In genomic region chr19:38691938-38692457, GRCh38 we compare ENCODE assay signal across 9 cellular contexts. TPM values are rescaled to one million over a fixed set of nuclear protein-coding genes. Genes with fewer than 3 reads are reported as not detected.
DNase-seq lines count a peak whose midpoint lies in the region; ATAC-seq and TF ChIP-seq lines count a peak whose summit lies in the region.
"Had no signal": no experiment of that assay in that cellular context is flagged by ENCODE, and none has a peak within 500 bp of the region (broad histone marks: within the 10 kb centered on the region; RNA-seq: fewer than 3 reads in every experiment).

No MANE protein-coding gene starts in this region.

- no peaks in the 10 kb centered on the region for H3K27me3 Mint-ChIP-seq in activated T-cell treated with anti-CD3 and anti-CD28 coated beads, Interleukin-2, amount 50 U/mL, for 72 hours (ENCODE audit: low read depth)
- peaks cover 18% of the 10 kb centered on the region for H3K27me3 Mint-ChIP-seq in endothelial cell (ENCODE audit: unreplicated experiment)

- H3K36me3 ChIP-seq in mucosa of rectum (ENCODE audit: control insufficient read depth in 2 of 2, insufficient read depth in 2 of 2, low read length in 2 of 2): peaks cover 12 to 20% of the 10 kb centered on the region in 2 donors
- H3K36me3 ChIP-seq in aorta (ENCODE audit: control insufficient read depth in 1 of 2, insufficient read depth in 2 of 2, low read length in 1 of 2): peaks cover 0 to under 1% of the 10 kb centered on the region in 2 donors

- H3K9me3 Mint-ChIP-seq in activated T-cell treated with anti-CD3 and anti-CD28 coated beads, Interleukin-2, amount 50 U/mL, for 72 hours: no peaks in the 10 kb centered on the region
- no peaks in the 10 kb centered on the region for H3K9me3 Mint-ChIP-seq in endothelial cell (ENCODE audit: unreplicated experiment)

- WGBS in aorta, 2 donors: 3 to 7% methylated on average over 15 of the region's 15 CpGs

- intact Hi-C loops in aorta (cut with DNase I): loop anchor here (2.0 kb wide), 2 partner anchors 33 to 43 kb away; no protein-coding TSS in a partner anchor

- peak overlapping the region in 1 of 2 donors; percentile 10 for H3K9ac ChIP-seq in mucosa of rectum (ENCODE audit: low read depth in 1 of 2, low read length in 2 of 2)

- peak overlapping the region; percentile 42 for H3K27ac Mint-ChIP-seq in activated T-cell treated with anti-CD3 and anti-CD28 coated beads, Interleukin-2, amount 50 U/mL, for 72 hours
- peak overlapping the region; percentile 48 for H3K27ac Mint-ChIP-seq in endothelial cell (ENCODE audit: unreplicated experiment)

- no peak overlapping the region for H3K4me3 Mint-ChIP-seq in activated T-cell treated with anti-CD3 and anti-CD28 coated beads, Interleukin-2, amount 50 U/mL, for 72 hours
- H3K4me3 Mint-ChIP-seq in endothelial cell (ENCODE audit: unreplicated experiment): peak overlapping the region; percentile 84

- H3K4me3 ChIP-seq in mucosa of rectum (ENCODE audit: low read length in 2 of 2): no peak overlapping the region
- H3K4me3 ChIP-seq in aorta (ENCODE audit: low read length in 2 of 2): no peak overlapping the region

- peaks cover 0 to 5% of the 10 kb centered on the region in 2 donors for H3K36me3 Mint-ChIP-seq in activated T-cell treated with anti-CD3 and anti-CD28 coated beads, Interleukin-2, amount 50 U/mL, for 72 hours (ENCODE audit: insufficient read depth in 2 of 2)
- peaks cover 27% of the 10 kb centered on the region for H3K36me3 Mint-ChIP-seq in endothelial cell (ENCODE audit: low read depth, unreplicated experiment)

- H3K9me3 ChIP-seq in mucosa of rectum (ENCODE audit: control insufficient read depth in 2 of 2, low read length in 2 of 2) (no peaks in the 10 kb centered on the region), aorta (ENCODE audit: control insufficient read depth, low read length) (no peaks in the 10 kb centered on the region)

- H3K27me3 ChIP-seq in mucosa of rectum (ENCODE audit: control insufficient read depth in 2 of 2, insufficient read depth in 2 of 2, low read length in 2 of 2) (no peaks in the 10 kb centered on the region), aorta (ENCODE audit: control insufficient read depth in 1 of 2, insufficient read depth in 2 of 2, low read length in 1 of 2) (no peaks in the 10 kb centered on the region)

- no peak for ATAC-seq in activated T-cell treated with anti-CD3 and anti-CD28 coated beads, Interleukin-2, amount 50 U/mL, for 72 hours (replicated peaks in 1 of 2)
- ATAC-seq in aorta (ENCODE audit: low FRiP score) (peak; percentile 88), GM21367 (IDR thresholded peaks at IDR 0.05; ENCODE audit: unreplicated experiment) (no peak)

- DNase-seq in activated T-cell treated with anti-CD3 and anti-CD28 coated beads, Interleukin-2, amount 50 U/mL, for 72 hours: no peak
- no peak for DNase-seq in activated T-cell treated with anti-CD3 and anti-CD28 coated beads, Interleukin-2, amount 50 U/mL, for 1 hour
- DNase-seq in endothelial cell (ENCODE audit: low spot score): no peak
- DNase-seq in aorta: peak; percentile 93 to 95
- no peak for DNase-seq in NCI-H1092 (lab: John Stamatoyannopoulos, UW)
- no peak for DNase-seq in NCI-H446 (lab: John Stamatoyannopoulos, UW)

- H3K4me1 ChIP-seq in mucosa of rectum (ENCODE audit: control insufficient read depth in 2 of 2, insufficient read depth in 2 of 2, low read length in 2 of 2) (peaks cover 40 to 57% of the 10 kb centered on the region in 2 donors), aorta (ENCODE audit: control insufficient read depth in 1 of 2, insufficient read depth in 2 of 2, low read length in 2 of 2) (peaks cover 0 to 3% of the 10 kb centered on the region in 2 donors)

- no peak for TF ChIP-seq CTCF in endothelial cell (IDR thresholded peaks at IDR 0.05; ENCODE audit: unreplicated experiment)

- H3K4me1 Mint-ChIP-seq in activated T-cell treated with anti-CD3 and anti-CD28 coated beads, Interleukin-2, amount 50 U/mL, for 72 hours (ENCODE audit: low read depth): peaks cover 36% of the 10 kb centered on the region
- peaks cover 66% of the 10 kb centered on the region for H3K4me1 Mint-ChIP-seq in endothelial cell (ENCODE audit: unreplicated experiment)

- peak overlapping the region; percentile 63 to 77 for H3K27ac ChIP-seq in mucosa of rectum (ENCODE audit: low read depth in 2 of 2, low read length in 2 of 2)
- H3K27ac ChIP-seq in aorta (ENCODE audit: low read depth in 1 of 2, low read length in 2 of 2): peak overlapping the region; percentile 99 to 100

RNA-seq across cellular contexts. Expression of gene ACTN4, which starts 44.5 kb away (rescaled TPM):
- 100 to 1,000 TPM; 200 to 227 TPM for total RNA-seq in activated T-cell treated with anti-CD3 and anti-CD28 coated beads, Interleukin-2, amount 50 U/mL, for 72 hours
- total RNA-seq in endothelial cell (ENCODE audit: unreplicated experiment) (744 TPM), aorta (1,000 to 10,000 TPM in 1 of 2 donors, 100 to 1,000 TPM in 1; 794 to 1,985 TPM)
- 100 to 1,000 TPM; 111 to 163 TPM for polyA plus RNA-seq in aorta

RNA-seq across cellular contexts. Expression of gene CAPN12, which starts 52.3 kb away (rescaled TPM):
- total RNA-seq in activated T-cell treated with anti-CD3 and anti-CD28 coated beads, Interleukin-2, amount 50 U/mL, for 72 hours: 10 to 100 TPM in 1 of 2 donors, 1 to 10 TPM in 1; 8.3 to 15.2 TPM
- total RNA-seq in endothelial cell (ENCODE audit: unreplicated experiment) (2.9 TPM), aorta (1 to 10 TPM; 1.9 to 2.8 TPM)
- polyA plus RNA-seq in aorta: 1 to 10 TPM; 1.0 to 4.5 TPM
- polyA plus RNA-seq: neural cell had no signal

Comparison
In these comparisons a context has a peak if more than half of its experiments do, and no peak if none do; other contexts are left out.
1. DNase-seq: peak in aorta (2 of 2); none in activated T-cell treated with anti-CD3 and anti-CD28 coated beads, Interleukin-2, amount 50 U/mL, for 72 hours (0 of 2), activated T-cell treated with anti-CD3 and anti-CD28 coated beads, Interleukin-2, amount 50 U/mL, for 1 hour (single experiment), endothelial cell (single experiment), NCI-H1092 (single experiment) and NCI-H446 (0 of 2).